Comparison of ENCODE assay signal across 12 cellular contexts in the genomic region with DNA sequence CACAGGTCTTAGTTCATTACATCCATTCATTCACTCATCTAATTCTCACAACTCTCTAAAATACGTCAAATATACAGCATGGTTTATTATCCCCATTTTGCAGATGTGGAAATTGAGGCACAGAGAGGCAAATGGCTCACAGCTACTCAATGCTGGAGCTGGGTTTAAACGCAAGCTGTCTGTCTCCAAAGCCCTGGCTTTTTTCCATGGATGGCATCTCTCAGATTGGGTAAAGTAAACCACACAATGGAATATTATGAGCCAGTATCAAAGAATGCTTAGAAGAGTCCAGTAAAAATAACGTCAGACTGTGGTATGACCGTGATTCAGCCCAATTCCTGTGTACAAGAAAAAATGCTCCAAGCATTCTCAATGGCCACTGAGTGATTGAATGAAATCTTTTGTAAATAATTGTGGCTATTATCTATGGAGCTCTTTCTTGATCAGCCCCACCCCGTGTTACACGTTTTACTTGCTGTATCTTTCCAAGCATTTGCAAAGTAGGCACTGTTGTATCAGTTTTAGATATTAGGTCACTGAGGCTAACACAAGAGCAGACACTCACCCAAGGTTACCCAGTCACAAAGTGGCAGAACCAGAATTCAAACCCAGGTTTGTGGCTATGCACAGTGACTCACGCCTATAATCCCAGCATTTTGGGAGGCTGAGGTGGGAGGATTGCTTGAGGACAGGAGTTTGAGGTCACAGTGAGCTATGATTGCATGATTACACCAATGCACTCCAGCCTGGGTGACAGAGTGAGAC. TPM values are rescaled to one million over a fixed set of nuclear protein-coding genes. Genes with fewer than 3 reads are reported as not detected.
DNase-seq lines count a peak whose midpoint lies in the region; ATAC-seq and TF ChIP-seq lines count a peak whose summit lies in the region.
"Had no signal": no experiment of that assay in that cellular context is flagged by ENCODE, and none has a peak within 500 bp of the region (broad histone marks: within the 10 kb centered on the region; RNA-seq: fewer than 3 reads in every experiment).

No MANE protein-coding gene starts in this region.

- TF ChIP-seq POLR2A in testis (IDR thresholded peaks at IDR 0.05): no peak

- DNase-seq in Caki2 (ENCODE audit: low read depth) (peak; percentile 95), RKO (ENCODE audit: low spot score) (peak; percentile 98), epithelial cell of esophagus (ENCODE audit: low read depth) (peak; percentile 96), nucleus accumbens (lab: John Stamatoyannopoulos, UW) (peak in 38 of 56 donors; percentile 12 to 85 (median 48)), testis (no peak), SHP77 (lab: John Stamatoyannopoulos, UW) (no peak), immature natural killer cell (no peak)
- DNase-seq in stimulated activated naive CD8-positive, alpha-beta T cell treated with anti-CD3 and anti-CD28 coated beads, Interleukin-15, Interleukin-2, amounts not matched to agents 100 U/mL and 50 U/mL, for 24 hours: no peak
- DNase-seq: activated B cell treated with CpG ODN at 0.5 μM for 24 hours, NCI-H69 had no signal

- H3K9me3 Mint-ChIP-seq in immature natural killer cell: no peaks in the 10 kb centered on the region
- H3K9me3 Mint-ChIP-seq: activated B cell treated with CpG ODN at 0.5 μM for 24 hours; activated naive CD4-positive, alpha-beta T cell treated with anti-CD3 and anti-CD28 coated beads, Interleukin-2, amount 50 U/mL, for 72 hours had no signal

- H3K36me3 Mint-ChIP-seq in immature natural killer cell: no peaks in the 10 kb centered on the region

- H3K27me3 ChIP-seq in testis: no peaks in the 10 kb centered on the region

- TF ChIP-seq CTCF in epithelial cell of esophagus (IDR thresholded peaks at IDR 0.05; ENCODE audit: insufficient read depth, low read depth, low read length, missing control alignments) (no peak), testis (IDR thresholded peaks at IDR 0.05) (no peak)

- H3K27me3 Mint-ChIP-seq in immature natural killer cell (ENCODE audit: low read depth in 3 of 3): peaks cover 7 to 22% (median 11%) of the 10 kb centered on the region in 3 donors

- peaks cover 19 to 21% of the 10 kb centered on the region in 2 donors for H3K4me1 Mint-ChIP-seq in immature natural killer cell

- 61 to 75% methylated on average over 7 of the region's 7 CpGs for WGBS in testis, 2 donors

- H3K36me3 ChIP-seq in testis (ENCODE audit: low read depth, missing control alignments): no peaks in the 10 kb centered on the region
- H3K36me3 ChIP-seq: neutrophil had no signal

- no peak overlapping the region for H3K4me3 ChIP-seq in epithelial cell of esophagus (ENCODE audit: low read length)
- no peak overlapping the region for H3K4me3 ChIP-seq in testis

- H3K4me1 ChIP-seq in testis: peaks cover 4% of the 10 kb centered on the region

- H3K9me3 ChIP-seq in testis: no peaks in the 10 kb centered on the region
- H3K9me3 ChIP-seq: neutrophil had no signal

- H3K27ac Mint-ChIP-seq in immature natural killer cell: no peak overlapping the region
- H3K27ac Mint-ChIP-seq: activated B cell treated with CpG ODN at 0.5 μM for 24 hours; activated naive CD4-positive, alpha-beta T cell treated with anti-CD3 and anti-CD28 coated beads, Interleukin-2, amount 50 U/mL, for 72 hours had no signal

- in situ Hi-C loops in Caki2 (cut with HindIII; ENCODE audit: low pct_unique_long_range_greater_than_20kb, low sequenced_read_pairs): no loop called here

- ATAC-seq in stimulated activated naive CD8-positive, alpha-beta T cell treated with anti-CD3 and anti-CD28 coated beads, Interleukin-15, Interleukin-2, amounts not matched to agents 100 U/mL and 50 U/mL, for 24 hours: no peak
- ATAC-seq: activated naive CD4-positive, alpha-beta T cell treated with anti-CD3 and anti-CD28 coated beads, Interleukin-2, amount 50 U/mL, for 72 hours had no signal

- no peak overlapping the region for H3K4me3 Mint-ChIP-seq in immature natural killer cell
- H3K4me3 Mint-ChIP-seq: activated B cell treated with CpG ODN at 0.5 μM for 24 hours had no signal

- no peak overlapping the region for H3K27ac ChIP-seq in testis
- H3K27ac ChIP-seq: neutrophil had no signal

- intact Hi-C loops in testis (cut with DNase I; ENCODE audit: low total_unique reads): no loop called here

RNA-seq across cellular contexts. Expression of a gene that starts 5.5 kb away (rescaled TPM):
- total RNA-seq in Caki2 (2014; rRNA removed; shearing (Covaris generic); ENCODE audit: low replicate concordance): not detected in 2 replicates
- total RNA-seq in testis: not detected
- polyA plus RNA-seq in testis (ENCODE audit: insufficient read depth, low read depth, low replicate concordance): not detected
- polyA plus RNA-seq in immature natural killer cell: not detected
- total RNA-seq: activated B cell treated with CpG ODN at 0.5 μM for 24 hours had no signal

RNA-seq across cellular contexts. Expression of a gene that starts 46.3 kb away (rescaled TPM):
- 28.1 and 50.7 TPM in 2 replicates for total RNA-seq in Caki2 (2014; rRNA removed; shearing (Covaris generic); ENCODE audit: low replicate concordance)
- total RNA-seq in testis: 10 to 100 TPM; 11.3 to 16.5 TPM
- polyA plus RNA-seq in testis (ENCODE audit: insufficient read depth, low read depth, low replicate concordance): 15.5 TPM
- polyA plus RNA-seq in immature natural killer cell: under 1 TPM in 1 of 3 donors, not detected in 2; 0.48 TPM

RNA-seq across cellular contexts. Expression of a gene that starts 47.0 kb away (rescaled TPM):
- 23.1 and 28.0 TPM in 2 replicates for total RNA-seq in Caki2 (2014; rRNA removed; shearing (Covaris generic); ENCODE audit: low replicate concordance)
- 10 to 100 TPM; 84.3 to 88.3 TPM for total RNA-seq in testis
- polyA plus RNA-seq in testis (ENCODE audit: insufficient read depth, low read depth, low replicate concordance): 61.0 TPM
- 1 to 10 TPM in 2 of 3 donors, under 1 TPM in 1; 0.68 to 2.1 (median 1.5) TPM for polyA plus RNA-seq in immature natural killer cell

Comparison
In these comparisons a context has a peak if more than half of its experiments do, and no peak if none do; other contexts are left out.
1. DNase-seq: peak in Caki2 (single experiment), RKO (single experiment), epithelial cell of esophagus (single experiment) and nucleus accumbens (38 of 56); none in testis (single experiment), stimulated activated naive CD8-positive, alpha-beta T cell treated with anti-CD3 and anti-CD28 coated beads, Interleukin-15, Interleukin-2, amounts not matched to agents 100 U/mL and 50 U/mL, for 24 hours (single experiment), SHP77 (0 of 2) and immature natural killer cell (0 of 3).